Comparison of ENCODE assay signal across 26 cellular contexts in the genomic region with DNA sequence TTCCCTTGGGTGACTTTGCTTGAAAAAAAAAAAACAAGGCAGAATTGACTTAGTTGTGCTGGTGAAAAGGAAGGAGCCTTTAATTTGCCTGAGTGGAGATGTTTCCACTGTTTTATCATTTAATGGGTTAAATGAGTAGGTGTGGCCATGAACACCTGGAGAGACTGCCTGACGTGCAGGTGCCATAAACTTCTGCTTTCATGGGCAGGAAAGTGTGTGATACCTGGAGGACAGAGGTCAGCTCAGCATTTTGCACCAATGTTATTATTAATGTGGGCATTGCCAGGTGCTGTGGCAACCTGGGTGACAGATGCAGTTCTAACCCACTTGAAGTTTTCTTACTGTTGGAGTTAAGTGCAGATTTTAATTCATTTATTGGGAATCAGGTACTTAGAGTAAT.
A peak's percentile ranks its signal among the peaks of the same experiment; 100 is the strongest.
DNase-seq lines count a peak whose midpoint lies in the region; ATAC-seq and TF ChIP-seq lines count a peak whose summit lies in the region.
"Had no signal": no experiment of that assay in that cellular context is flagged by ENCODE, and none has a peak within 500 bp of the region (broad histone marks: within the 10 kb centered on the region; RNA-seq: fewer than 3 reads in every experiment).

No MANE protein-coding gene starts in this region.

- DNase-seq in left ventricle myocardium inferior: no peak
- DNase-seq in cardiac septum (ENCODE audit: low spot score): no peak
- DNase-seq in NCI-H510A treated with DMSO at 0.1 percent for 48 hours (lab: John Stamatoyannopoulos, UW): peak; percentile 20
- DNase-seq in hepatocyte (ENCODE audit: low spot score): peak; percentile 46
- no peak for DNase-seq in upper lobe of left lung
- no peak for DNase-seq in DMS153 treated with DMSO at 0.1 percent for 48 hours (lab: John Stamatoyannopoulos, UW; ENCODE audit: unreplicated experiment)
- no peak for DNase-seq in HUDEP-2 (lab: John Stamatoyannopoulos, UW; ENCODE audit: unreplicated experiment in 76 of 76)
- DNase-seq: activated CD4-positive, alpha-beta memory T cell treated with anti-CD3 and anti-CD28 coated beads, Interleukin-2, amount 10 ng/mL, durations not matched to agents 7 days and 5 days; activated gamma-delta T cell treated with Interleukin-2 at 50 U/mL for 16 hours; adrenal gland; CD4-positive, alpha-beta T cell; DMS153; foreskin fibroblast; NCI-H1930; NCI-H526 treated with DMSO at 0.1 percent for 48 hours; sigmoid colon; T-helper 17 cell had no signal

- no peak overlapping the region for H2AFZ ChIP-seq in hepatocyte
- H2AFZ ChIP-seq: parathyroid adenoma had no signal

- ATAC-seq in upper lobe of left lung (ENCODE audit: low FRiP score in 2 of 2) (no peak), HG02938 (IDR thresholded peaks at IDR 0.05; ENCODE audit: unreplicated experiment) (no peak)
- ATAC-seq: GM12878; natural killer cell treated with Interleukin-12 subunit alpha and Interleukin-12 subunit beta and Interleukin-15 and Interleukin-18, amount 100 ng/mL, for 72 hours; stimulated activated effector memory CD8-positive, alpha-beta T cell treated with anti-CD3 and anti-CD28 coated beads, Interleukin-12 subunit alpha, Interleukin-12 subunit beta, amount 100 ng/mL, for 72 hours; T-helper 17 cell had no signal

- H3K27ac ChIP-seq in left ventricle myocardium inferior (replicated peaks) (peak overlapping the region; percentile 65), hepatocyte (peak overlapping the region; percentile 72), upper lobe of left lung (peak overlapping the region; percentile 24 to 49 (median 34))
- H3K27ac ChIP-seq: adrenal gland, breast epithelium, HL-60, parathyroid adenoma, sigmoid colon, SJSA1, VCaP had no signal

- peak overlapping the region; percentile 50 for H3K4me2 ChIP-seq in hepatocyte

- no peaks in the 10 kb centered on the region for H4K20me1 ChIP-seq in hepatocyte (ENCODE audit: insufficient read depth, poor library complexity, severe bottlenecking)

- no peak overlapping the region for H3K4me3 ChIP-seq in left ventricle myocardium inferior
- no peak overlapping the region for H3K4me3 ChIP-seq in hepatocyte
- H3K4me3 ChIP-seq in upper lobe of left lung: no peak overlapping the region
- H3K4me3 ChIP-seq: adrenal gland, breast epithelium, GM12878, sigmoid colon, SJSA1 had no signal

- H3K36me3 ChIP-seq in left ventricle myocardium inferior (peaks cover 7% of the 10 kb centered on the region), hepatocyte (replicated peaks; ENCODE audit: insufficient read depth, low read depth) (no peaks in the 10 kb centered on the region), upper lobe of left lung (no peaks in the 10 kb centered on the region)
- H3K36me3 ChIP-seq: adrenal gland, breast epithelium, SJSA1 had no signal

- TF ChIP-seq POLR2A in upper lobe of left lung (IDR thresholded peaks at IDR 0.05): no peak

- H3K79me2 ChIP-seq in hepatocyte: peaks cover 36% of the 10 kb centered on the region

- H3K4me1 ChIP-seq in left ventricle myocardium inferior: peaks cover 67% of the 10 kb centered on the region
- peaks cover 22% of the 10 kb centered on the region for H3K4me1 ChIP-seq in hepatocyte (ENCODE audit: insufficient read depth)
- peaks cover 18 to 37% (median 32%) of the 10 kb centered on the region in 4 donors for H3K4me1 ChIP-seq in upper lobe of left lung
- H3K4me1 ChIP-seq: breast epithelium, SJSA1 had no signal

- H3K9me3 ChIP-seq in left ventricle myocardium inferior (replicated peaks): no peaks in the 10 kb centered on the region
- no peaks in the 10 kb centered on the region for H3K9me3 ChIP-seq in hepatocyte (ENCODE audit: low read depth)
- no peaks in the 10 kb centered on the region for H3K9me3 ChIP-seq in upper lobe of left lung
- H3K9me3 ChIP-seq: adrenal gland, breast epithelium, sigmoid colon, SJSA1 had no signal

- H3K27me3 ChIP-seq in left ventricle myocardium inferior (ENCODE audit: low read depth): no peaks in the 10 kb centered on the region
- no peaks in the 10 kb centered on the region for H3K27me3 ChIP-seq in hepatocyte
- H3K27me3 ChIP-seq in upper lobe of left lung: no peaks in the 10 kb centered on the region
- H3K27me3 ChIP-seq: adrenal gland, breast epithelium, sigmoid colon, SJSA1 had no signal

- H3K9me2 ChIP-seq in hepatocyte (replicated peaks; ENCODE audit: insufficient read depth): no peaks in the 10 kb centered on the region

- no peak for TF ChIP-seq EP300 in upper lobe of left lung (IDR thresholded peaks at IDR 0.05)

- TF ChIP-seq CTCF in left ventricle myocardium inferior (IDR thresholded peaks at IDR 0.05; ENCODE audit: borderline replicate concordance) (no peak), hepatocyte (IDR thresholded peaks at IDR 0.05; ENCODE audit: poor library complexity) (no peak), upper lobe of left lung (IDR thresholded peaks at IDR 0.05) (no peak)

- WGBS in hepatocyte (ENCODE audit: low lambda C conversion rate, missing lambda C conversion rate): 33% methylated on average over 1 of the region's 1 CpG
- WGBS in upper lobe of left lung, 2 donors: 50 to 56% methylated on average over 1 of the region's 1 CpG

- intact Hi-C loops in left ventricle myocardium inferior (cut with micrococcal nuclease): no loop called here
- intact Hi-C loops in cardiac septum (cut with DNase I): no loop called here

Comparison
In these comparisons a context has a peak if more than half of its experiments do, and no peak if none do; other contexts are left out.
1. DNase-seq: peak in NCI-H510A treated with DMSO at 0.1 percent for 48 hours (single experiment) and hepatocyte (single experiment); none in left ventricle myocardium inferior (single experiment), cardiac septum (single experiment), upper lobe of left lung (0 of 2), DMS153 treated with DMSO at 0.1 percent for 48 hours (single experiment) and HUDEP-2 (0 of 76).
2. Peak in every context shown above with its lines, with median percentiles within 50 percentile points of each other: H3K27ac ChIP-seq.